11 cellular contexts compared by ENCODE assay signal in the genomic region with DNA sequence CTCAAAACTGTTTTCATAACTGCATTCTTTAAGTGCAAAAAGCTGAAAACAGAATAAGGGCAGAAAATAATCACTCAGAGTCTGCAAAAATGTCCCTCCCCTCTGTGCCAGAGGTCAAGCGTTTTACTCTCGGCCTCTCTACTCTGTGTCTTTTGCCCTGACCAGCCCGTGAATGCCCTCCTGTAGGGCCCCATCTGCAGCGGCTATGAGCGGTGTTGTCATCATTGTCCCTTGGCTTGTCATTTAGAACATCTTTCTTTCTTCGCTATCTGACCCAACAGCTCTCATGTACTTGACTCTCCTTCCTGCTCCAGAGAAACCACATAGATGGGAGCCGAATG. TPM values are rescaled to one million over a fixed set of nuclear protein-coding genes. Genes with fewer than 3 reads are reported as not detected.
DNase-seq lines count a peak whose midpoint lies in the region; ATAC-seq, FAIRE-seq and TF ChIP-seq lines count a peak whose summit lies in the region.
"Had no signal": no experiment of that assay in that cellular context is flagged by ENCODE, and none has a peak within 500 bp of the region (broad histone marks: within the 10 kb centered on the region; RNA-seq: fewer than 3 reads in every experiment).

No MANE protein-coding gene starts in this region.

- H2BK120ac ChIP-seq in H1 (replicated peaks; ENCODE audit: low read depth, low read length) = no peak overlapping the region
- no peak overlapping the region for H2BK120ac ChIP-seq in neuronal stem cell (ENCODE audit: low read depth, low read length)

- peak overlapping the region; percentile 13 for H3K27ac Mint-ChIP-seq in activated T-cell treated with anti-CD3 and anti-CD28 coated beads, Interleukin-2, amount 50 U/mL, for 72 hours

- no peak overlapping the region for H2BK15ac ChIP-seq in H1 (ENCODE audit: low read length)
- peak overlapping the region; percentile 6 for H2BK15ac ChIP-seq in neuronal stem cell (ENCODE audit: low read length)

- H3K79me2 ChIP-seq in DOHH2 (ENCODE audit: control insufficient read depth, low read length) (peaks cover 46% of the 10 kb centered on the region), H1 (ENCODE audit: control insufficient read depth in 1 of 2, insufficient read depth in 2 of 2, low read length in 2 of 2) (no peaks in the 10 kb centered on the region)

- ATAC-seq in activated T-cell treated with anti-CD3 and anti-CD28 coated beads, Interleukin-2, amount 50 U/mL, for 72 hours (replicated peaks in 1 of 2) = no peak
- ATAC-seq in activated T-cell treated with anti-CD3 and anti-CD28 coated beads, Interleukin-2, amount 50 U/mL, for 4 hours = no peak
- ATAC-seq in HG03280 (IDR thresholded peaks at IDR 0.05; ENCODE audit: unreplicated experiment) (no peak), HG03439 (IDR thresholded peaks at IDR 0.05; ENCODE audit: unreplicated experiment) (no peak)

- H4K20me1 ChIP-seq in DOHH2 (ENCODE audit: control insufficient read depth, insufficient read depth, low read depth, low read length) = peaks cover 6% of the 10 kb centered on the region; the same call in 1 of the 2 replicates
- no peaks in the 10 kb centered on the region for H4K20me1 ChIP-seq in H1 (replicated peaks in 1 of 2; ENCODE audit: control insufficient read depth in 1 of 2, insufficient read depth in 2 of 2, low read length in 2 of 2)

- H3K18ac ChIP-seq in H1 (ENCODE audit: extremely low read depth, low read length) (peak overlapping the region; percentile 38; the same call in 1 of the 2 replicates), neuronal stem cell (ENCODE audit: low read length) (no peak overlapping the region)

- DNase-seq in activated T-cell treated with anti-CD3 and anti-CD28 coated beads, Interleukin-2, amount 50 U/mL, for 72 hours = no peak
- DNase-seq in activated T-cell treated with anti-CD3 and anti-CD28 coated beads, Interleukin-2, amount 50 U/mL, for 4 hours = no peak
- no peak for DNase-seq in H1 (ENCODE audit: low read depth in 1 of 2, low spot score in 2 of 2)
- DNase-seq in neuronal stem cell (ENCODE audit: low spot score) = no peak
- no peak for DNase-seq in lower leg skin (ENCODE audit: low spot score in 2 of 2)

- CTCF ChIA-PET in H1 (lab: Charles Lee; ENCODE audit: partially characterized antibody) = interaction anchor here (0.6 to 3.7 kb wide), 33 partner anchors 8 to 306 kb away, joined by 3 to 31 read pairs (median 5); partner anchors contain the start of gene CFAP54

- intact Hi-C loops in lower leg skin (cut with DNase I; ENCODE audit: low total_unique reads) = loop anchor here (5.0 kb wide), 1 partner anchor 154 kb away; no protein-coding TSS in a partner anchor

- TF ChIP-seq EP300 in H1 (IDR thresholded peaks at IDR 0.05; ENCODE audit: borderline replicate concordance in 1 of 2, low read depth in 2 of 2, low read length in 2 of 2) = no peak

- H3K4ac ChIP-seq in H1 (replicated peaks; ENCODE audit: insufficient read length, low read depth, low read length) (no peak overlapping the region), neuronal stem cell (ENCODE audit: low read length) (no peak overlapping the region)

- no peak overlapping the region for H3K27ac ChIP-seq in DOHH2 (ENCODE audit: low read depth, low read length)
- no peak overlapping the region for H3K27ac ChIP-seq in H1 (ENCODE audit: low read depth, low read length)
- no peak overlapping the region for H3K27ac ChIP-seq in neuronal stem cell (replicated peaks; ENCODE audit: low read length)
- H3K27ac ChIP-seq: psoas muscle had no signal

- H3K4me2 ChIP-seq in DOHH2 (ENCODE audit: low read length) (peak overlapping the region; percentile 94; the same call in 1 of the 2 replicates), H1 (ENCODE audit: insufficient read depth in 1 of 2, low read depth in 2 of 2, low read length in 2 of 2) (no peak overlapping the region; a peak in 1 of 4 replicates), neuronal stem cell (ENCODE audit: insufficient read depth, low read length, poor library complexity, severe bottlenecking) (no peak overlapping the region)

- H3K36me3 Mint-ChIP-seq in activated T-cell treated with anti-CD3 and anti-CD28 coated beads, Interleukin-2, amount 50 U/mL, for 72 hours (ENCODE audit: insufficient read depth in 2 of 2) = peaks cover 2 to 8% of the 10 kb centered on the region in 2 donors
- peaks cover 21% of the 10 kb centered on the region for H3K36me3 Mint-ChIP-seq in activated T-cell treated with anti-CD3 and anti-CD28 coated beads, Interleukin-2, amount 50 U/mL, for 4 hours (ENCODE audit: insufficient read depth)

- no peak overlapping the region for H4K8ac ChIP-seq in H1 (ENCODE audit: extremely low read depth, insufficient read depth, low read length)
- H4K8ac ChIP-seq in neuronal stem cell (ENCODE audit: low read depth, low read length) = no peak overlapping the region

- POLR2A ChIA-PET in H1 (lab: Charles Lee; ENCODE audit: partially characterized antibody) = no interaction called here

- H3K23me2 ChIP-seq in H1 (ENCODE audit: low read depth, low read length) = no peaks in the 10 kb centered on the region; the same call in 1 of the 2 replicates

- H4K5ac ChIP-seq in H1 (ENCODE audit: insufficient read length, low read depth, low read length) = no peak overlapping the region

- TF ChIP-seq CTCF in DOHH2 (IDR thresholded peaks at IDR 0.05; ENCODE audit: low read depth, low read length, poor library complexity, severe bottlenecking) (no peak), H1 (IDR thresholded peaks at IDR 0.05; ENCODE audit: control extremely low read depth in 1 of 3, insufficient read depth in 1 of 3, low read depth in 1 of 3, low read length in 3 of 3) (no peak), lower leg skin (IDR thresholded peaks at IDR 0.05) (no peak)

- H3F3A ChIP-seq in DOHH2 (ENCODE audit: control insufficient read depth, insufficient read depth) = peaks cover 29% of the 10 kb centered on the region

- no peaks in the 10 kb centered on the region for H3K9me3 Mint-ChIP-seq in activated T-cell treated with anti-CD3 and anti-CD28 coated beads, Interleukin-2, amount 50 U/mL, for 72 hours
- no peaks in the 10 kb centered on the region for H3K9me3 Mint-ChIP-seq in activated T-cell treated with anti-CD3 and anti-CD28 coated beads, Interleukin-2, amount 50 U/mL, for 4 hours
- H3K9me3 Mint-ChIP-seq: nephron had no signal

- no peak for FAIRE-seq in H1 (lab: Jason Lieb, UNC)

- no peak overlapping the region for H3K56ac ChIP-seq in H1 (replicated peaks; ENCODE audit: insufficient read length, low read depth, low read length)

- H3K23ac ChIP-seq in H1 (ENCODE audit: insufficient read length) (no peak overlapping the region), neuronal stem cell (ENCODE audit: low read depth, low read length, poor library complexity) (no peak overlapping the region)

- H4K91ac ChIP-seq in H1 (replicated peaks; ENCODE audit: insufficient read length, low read length) (no peak overlapping the region), neuronal stem cell (ENCODE audit: low read depth, low read length, poor library complexity) (no peak overlapping the region)

- H3K4me3 ChIP-seq in DOHH2 (ENCODE audit: low read length) (no peak overlapping the region; the same call in 1 of the 2 replicates), H1 (ENCODE audit: extremely low read depth in 1 of 4, insufficient read depth in 2 of 4, low read depth in 3 of 4, low read length in 4 of 4) (no peak overlapping the region), neuronal stem cell (ENCODE audit: low read length in 2 of 2) (no peak overlapping the region), lower leg skin (ENCODE audit: low read depth, poor library complexity, severe bottlenecking) (no peak overlapping the region)
- H3K4me3 ChIP-seq: psoas muscle had no signal

- no peak for TF ChIP-seq RAD21 in H1 (IDR thresholded peaks at IDR 0.05 in 1 of 2, conservative IDR thresholded peaks at IDR 0.05 in 1 of 2; ENCODE audit: low read depth in 2 of 2, low read length in 2 of 2)

- peaks cover 54% of the 10 kb centered on the region for H3K4me1 ChIP-seq in DOHH2 (ENCODE audit: control insufficient read depth, low read length)
- H3K4me1 ChIP-seq in H1 (replicated peaks in 1 of 4; ENCODE audit: control insufficient read depth in 3 of 4, insufficient read depth in 4 of 4, low read length in 3 of 4) = peaks cover 0 to 12% (median 3%) of the 10 kb centered on the region in 4 experiments; a peak in 4 of 7 replicates
- peaks cover 4 to 13% of the 10 kb centered on the region in 2 donors for H3K4me1 ChIP-seq in neuronal stem cell (ENCODE audit: control insufficient read depth in 2 of 2, insufficient read depth in 1 of 2, low read depth in 1 of 2, low read length in 2 of 2)

- no peak for TF ChIP-seq POLR2A in H1 (IDR thresholded peaks at IDR 0.05; ENCODE audit: control extremely low read depth in 1 of 2, low read depth in 2 of 2, low read length in 2 of 2)
- no peak for TF ChIP-seq POLR2A in lower leg skin (IDR thresholded peaks at IDR 0.05)

- 85% methylated on average over 7 of the region's 7 CpGs; no CpG with 5 or more reads in 1 of the 2 experiments for WGBS in H1 (ENCODE audit: extremely low coverage in 1 of 2, insufficient coverage in 1 of 2, insufficient read length in 1 of 2, insufficient replicate concordance in 2 of 2, low coverage in 1 of 2, low lambda C conversion rate in 2 of 2, missing lambda C conversion rate in 1 of 2), 2 experiments
- WGBS in neuronal stem cell (ENCODE audit: extremely low coverage in 2 of 2, insufficient read length in 2 of 2, insufficient replicate concordance in 1 of 2), 2 donors = no CpG with 5 or more reads among the region's 7 CpGs
- 86 to 92% methylated on average over 7 of the region's 7 CpGs for WGBS in lower leg skin, 2 donors

- H3K9me3 ChIP-seq in DOHH2 (ENCODE audit: control insufficient read depth, insufficient read depth, low read length) = no peaks in the 10 kb centered on the region
- no peaks in the 10 kb centered on the region for H3K9me3 ChIP-seq in H1 (ENCODE audit: insufficient read depth in 2 of 2, low read depth in 1 of 2, low read length in 1 of 2)
- peaks cover 0 to 1% of the 10 kb centered on the region in 2 donors for H3K9me3 ChIP-seq in neuronal stem cell (replicated peaks in 1 of 2; ENCODE audit: control insufficient read depth in 2 of 2, insufficient read depth in 1 of 2, low read depth in 1 of 2, low read length in 2 of 2)
- H3K9me3 ChIP-seq: esophagus muscularis mucosa, psoas muscle had no signal

- H3K9me2 ChIP-seq in DOHH2 (replicated peaks; ENCODE audit: control insufficient read depth, low read length) = no peaks in the 10 kb centered on the region

- H3K9ac ChIP-seq in H1 (replicated peaks in 1 of 4; ENCODE audit: extremely low read depth in 1 of 4, low read depth in 3 of 4, low read length in 3 of 4) (no peak overlapping the region; a peak in 1 of 7 replicates), neuronal stem cell (ENCODE audit: low read depth, low read length, poor library complexity) (no peak overlapping the region)

- H2BK12ac ChIP-seq in H1 (ENCODE audit: low read depth, low read length) (no peak overlapping the region), neuronal stem cell (ENCODE audit: low read length) (no peak overlapping the region)

- peak overlapping the region; percentile 10; the same call in 1 of the 2 replicates for H2AFZ ChIP-seq in H1 (ENCODE audit: low read length)
- H2AFZ ChIP-seq in neuronal stem cell (ENCODE audit: low read length) = peak overlapping the region; percentile 52

- H3K27me3 ChIP-seq in DOHH2 (ENCODE audit: control insufficient read depth, low read length) (no peaks in the 10 kb centered on the region), H1 (replicated peaks in 1 of 4; ENCODE audit: control insufficient read depth in 3 of 4, extremely low read depth in 1 of 4, insufficient read depth in 3 of 4, low read length in 3 of 4) (no peaks in the 10 kb centered on the region), neuronal stem cell (ENCODE audit: control insufficient read depth in 3 of 3, insufficient read depth in 3 of 3, low read depth in 1 of 3, low read length in 3 of 3) (no peaks in the 10 kb centered on the region)
- H3K27me3 ChIP-seq: esophagus muscularis mucosa had no signal

- H2BK20ac ChIP-seq in H1 (ENCODE audit: low read length) = no peak overlapping the region

- peaks cover 11% of the 10 kb centered on the region for H3K36me3 ChIP-seq in DOHH2 (ENCODE audit: control insufficient read depth, low read length)
- H3K36me3 ChIP-seq in H1 (ENCODE audit: control insufficient read depth in 2 of 4, insufficient read depth in 4 of 4, low read length in 3 of 4) = no peaks in the 10 kb centered on the region
- no peaks in the 10 kb centered on the region for H3K36me3 ChIP-seq in neuronal stem cell (replicated peaks in 1 of 2; ENCODE audit: control insufficient read depth in 2 of 2, insufficient read depth in 2 of 2, low read length in 2 of 2)

- H2BK5ac ChIP-seq in H1 (ENCODE audit: low read depth, low read length) (no peak overlapping the region), neuronal stem cell (ENCODE audit: low read length) (peak overlapping the region; percentile 1)

- H3K14ac ChIP-seq in H1 (ENCODE audit: insufficient read length) (no peak overlapping the region), neuronal stem cell (ENCODE audit: low read length) (no peak overlapping the region)

- H2AK5ac ChIP-seq in H1 (ENCODE audit: low read depth, low read length) = no peak overlapping the region
- no peak overlapping the region for H2AK5ac ChIP-seq in neuronal stem cell (ENCODE audit: low read depth, low read length)

- H3K27me3 Mint-ChIP-seq in activated T-cell treated with anti-CD3 and anti-CD28 coated beads, Interleukin-2, amount 50 U/mL, for 72 hours (ENCODE audit: low read depth) = no peaks in the 10 kb centered on the region
- no peaks in the 10 kb centered on the region for H3K27me3 Mint-ChIP-seq in activated T-cell treated with anti-CD3 and anti-CD28 coated beads, Interleukin-2, amount 50 U/mL, for 4 hours (ENCODE audit: low read depth)

- H3K4me1 Mint-ChIP-seq in activated T-cell treated with anti-CD3 and anti-CD28 coated beads, Interleukin-2, amount 50 U/mL, for 72 hours (ENCODE audit: low read depth) = peaks cover 80% of the 10 kb centered on the region
- peaks cover 53% of the 10 kb centered on the region for H3K4me1 Mint-ChIP-seq in activated T-cell treated with anti-CD3 and anti-CD28 coated beads, Interleukin-2, amount 50 U/mL, for 4 hours (ENCODE audit: low read depth)

- H3K79me1 ChIP-seq in H1 (ENCODE audit: low read depth, low read length) = no peaks in the 10 kb centered on the region
- H3K79me1 ChIP-seq in neuronal stem cell (ENCODE audit: low read depth, low read length) = no peaks in the 10 kb centered on the region

- H3K4me3 Mint-ChIP-seq in activated T-cell treated with anti-CD3 and anti-CD28 coated beads, Interleukin-2, amount 50 U/mL, for 72 hours = peak overlapping the region; percentile 9 to 31
- H3K4me3 Mint-ChIP-seq in activated T-cell treated with anti-CD3 and anti-CD28 coated beads, Interleukin-2, amount 50 U/mL, for 4 hours = no peak overlapping the region

RNA-seq across cellular contexts. Expression of gene ELK3, which starts 21.7 kb away (rescaled TPM):
- 10 to 100 TPM; 31.2 to 34.9 TPM for total RNA-seq in activated T-cell treated with anti-CD3 and anti-CD28 coated beads, Interleukin-2, amount 50 U/mL, for 72 hours
- total RNA-seq in activated T-cell treated with anti-CD3 and anti-CD28 coated beads, Interleukin-2, amount 50 U/mL, for 4 hours = 10 to 100 TPM; 33.8 to 43.1 (median 33.9) TPM
- total RNA-seq in H1 (2021; fragmentation: NEBNext Ultra II Directional; extraction: Animal tissue kit (Norgen Biotek cat#: 25700)) = 13.3 and 14.3 TPM in 2 replicates
- polyA plus RNA-seq in H1 (2011; rRNA removed) = 3.5 and 4.4 TPM in 2 replicates
- 3.7 TPM for polyA plus RNA-seq in H1 (2011; cell fraction: cytosol; rRNA removed)
- 29.8 TPM for polyA plus RNA-seq in H1 (2011; cell fraction: nucleus; rRNA removed)
- polyA plus RNA-seq in H1 (2012, experiment 1 of 2) = 5.1 to 7.2 TPM (median 6.9 TPM) in 4 replicates
- 0.77 TPM for polyA plus RNA-seq in H1 (2012, experiment 2 of 2)
- 20.7 TPM for polyA plus RNA-seq in H1 (2013, experiment 1 of 2)
- 19.2 TPM for polyA plus RNA-seq in H1 (2013, experiment 2 of 2)
- 8.6 and 9.1 TPM in 2 replicates for polyA minus RNA-seq in H1 (2011; rRNA and poly(A)+ RNA removed)
- polyA minus RNA-seq in H1 (2011; cell fraction: cytosol; rRNA and poly(A)+ RNA removed) = 6.9 TPM
- polyA minus RNA-seq in H1 (2011; cell fraction: nucleus; rRNA and poly(A)+ RNA removed) = 15.2 TPM
- 6.3 TPM for polyA plus RNA-seq in neuronal stem cell (2013, experiment 1 of 2)
- polyA plus RNA-seq in neuronal stem cell (2013, experiment 2 of 2) = 6.6 TPM
- 10 to 100 TPM in 1 of 4 donors, 1 to 10 TPM in 3; 8.4 to 12.9 (median 9.5) TPM for total RNA-seq in lower leg skin
